Comparison of ENCODE assay signal across 12 cellular contexts in genomic region chr7:135207739-135208416, GRCh38. TPM values are rescaled to one million over a fixed set of nuclear protein-coding genes. Genes with fewer than 3 reads are reported as not detected.
DNase-seq lines count a peak whose midpoint lies in the region; ATAC-seq, FAIRE-seq and TF ChIP-seq lines count a peak whose summit lies in the region.
"Had no signal": no experiment of that assay in that cellular context is flagged by ENCODE, and none has a peak within 500 bp of the region (broad histone marks: within the 10 kb centered on the region; RNA-seq: fewer than 3 reads in every experiment).

No MANE protein-coding gene starts in this region.

- H3K14ac ChIP-seq in H1 (ENCODE audit: insufficient read length): no peak overlapping the region

- peaks cover 0 to 1% of the 10 kb centered on the region in 2 experiments for H4K20me1 ChIP-seq in H1 (replicated peaks in 1 of 2; ENCODE audit: control insufficient read depth in 1 of 2, insufficient read depth in 2 of 2, low read length in 2 of 2)

- H3K36me3 ChIP-seq in H1 (ENCODE audit: control insufficient read depth in 2 of 4, insufficient read depth in 4 of 4, low read length in 3 of 4) (no peaks in the 10 kb centered on the region; a peak in 1 of 8 replicates), breast epithelium (no peaks in the 10 kb centered on the region), brain microvascular endothelial cell (replicated peaks) (no peaks in the 10 kb centered on the region)

- H2AK5ac ChIP-seq in H1 (ENCODE audit: low read depth, low read length): no peak overlapping the region

- POLR2A ChIA-PET in H1 (lab: Charles Lee; ENCODE audit: partially characterized antibody): interaction anchor here (0.6 to 1.3 kb wide), 3 partner anchors 14 to 88 kb away, joined by 3 read pairs; no protein-coding TSS in a partner anchor

- no peak for FAIRE-seq in H1 (lab: Jason Lieb, UNC)
- FAIRE-seq: H54 had no signal

- no peak overlapping the region for H3K4ac ChIP-seq in H1 (replicated peaks; ENCODE audit: insufficient read length, low read depth, low read length)

- H2BK15ac ChIP-seq in H1 (ENCODE audit: low read length): no peak overlapping the region

- H4K8ac ChIP-seq in H1 (ENCODE audit: extremely low read depth, insufficient read depth, low read length): peak overlapping the region; percentile 6; the same call in 1 of the 2 replicates

- H3K4me1 ChIP-seq in H1 (replicated peaks in 1 of 4; ENCODE audit: control insufficient read depth in 3 of 4, insufficient read depth in 4 of 4, low read length in 3 of 4) (no peaks in the 10 kb centered on the region; a peak in 2 of 7 replicates), breast epithelium (no peaks in the 10 kb centered on the region)

- H4K5ac ChIP-seq in H1 (ENCODE audit: insufficient read length, low read depth, low read length): no peak overlapping the region

- CTCF ChIA-PET in H1 (lab: Charles Lee; ENCODE audit: partially characterized antibody): interaction anchor here (0.9 to 1.3 kb wide), 4 partner anchors 9 to 157 kb away, joined by 3 to 5 read pairs (median 3); no protein-coding TSS in a partner anchor

- no peak overlapping the region for H2BK20ac ChIP-seq in H1 (ENCODE audit: low read length)

- H3K79me1 ChIP-seq in H1 (ENCODE audit: low read depth, low read length): no peaks in the 10 kb centered on the region

- H3K9me3 ChIP-seq in H1 (ENCODE audit: insufficient read depth in 2 of 2, low read depth in 1 of 2, low read length in 1 of 2) (no peaks in the 10 kb centered on the region), breast epithelium (no peaks in the 10 kb centered on the region)

- WGBS in H1 (ENCODE audit: extremely low coverage in 1 of 2, insufficient coverage in 1 of 2, insufficient read length in 1 of 2, insufficient replicate concordance in 2 of 2, low coverage in 1 of 2, low lambda C conversion rate in 2 of 2, missing lambda C conversion rate in 1 of 2), 2 experiments: 76% methylated on average over 4 of the region's 4 CpGs; no CpG with 5 or more reads in 1 of the 2 experiments

- no peak overlapping the region for H3K23ac ChIP-seq in H1 (ENCODE audit: insufficient read length)

- no peak overlapping the region for H2BK5ac ChIP-seq in H1 (ENCODE audit: low read depth, low read length)

- TF ChIP-seq POLR2A in GM18505 (IDR thresholded peaks at IDR 0.05; ENCODE audit: borderline replicate concordance, extremely low read depth, insufficient read depth, insufficient read length): peak; percentile 49
- no peak for TF ChIP-seq POLR2A in H1 (IDR thresholded peaks at IDR 0.05; ENCODE audit: control extremely low read depth in 1 of 2, low read depth in 2 of 2, low read length in 2 of 2)
- TF ChIP-seq POLR2A in breast epithelium (IDR thresholded peaks at IDR 0.05): no peak

- H3K27ac ChIP-seq in H1 (ENCODE audit: low read depth, low read length) (no peak overlapping the region), breast epithelium (no peak overlapping the region), brain microvascular endothelial cell (no peak overlapping the region)

- TF ChIP-seq RAD21 in H1 (IDR thresholded peaks at IDR 0.05 in 1 of 2, conservative IDR thresholded peaks at IDR 0.05 in 1 of 2; ENCODE audit: low read depth in 2 of 2, low read length in 2 of 2): no peak

- H4K91ac ChIP-seq in H1 (replicated peaks; ENCODE audit: insufficient read length, low read length): no peak overlapping the region

- no peak for DNase-seq in H1 (ENCODE audit: low read depth in 1 of 2, low spot score in 2 of 2)
- DNase-seq in renal cortical epithelial cell (ENCODE audit: low read depth): peak; percentile 96
- DNase-seq in breast epithelium (ENCODE audit: low spot score in 2 of 2): no peak
- DNase-seq in brain microvascular endothelial cell: no peak
- DNase-seq: activated T-cell treated with anti-CD3 and anti-CD28 coated beads for 4 hours; Kasumi-1; NCI-H226; stimulated activated CD8-positive, alpha-beta memory T cell treated with anti-CD3 and anti-CD28 coated beads, Interleukin-4, amount 100 ng/mL, for 48 hours had no signal

- intact Hi-C loops in breast epithelium (cut with DNase I; ENCODE audit: low total_unique reads): no loop called here

- TF ChIP-seq EP300 in H1 (IDR thresholded peaks at IDR 0.05; ENCODE audit: borderline replicate concordance in 1 of 2, low read depth in 2 of 2, low read length in 2 of 2): no peak

- H3K18ac ChIP-seq in H1 (ENCODE audit: extremely low read depth, low read length): no peak overlapping the region

- TF ChIP-seq CTCF in H1 (IDR thresholded peaks at IDR 0.05; ENCODE audit: control extremely low read depth in 1 of 3, insufficient read depth in 1 of 3, low read depth in 1 of 3, low read length in 3 of 3) (no peak), breast epithelium (IDR thresholded peaks at IDR 0.05) (no peak), brain microvascular endothelial cell (IDR thresholded peaks at IDR 0.05; ENCODE audit: low read depth, low read length, missing control alignments) (no peak)

- no peak overlapping the region for H2AFZ ChIP-seq in H1 (ENCODE audit: low read length)

- ATAC-seq in GM18505 (IDR thresholded peaks at IDR 0.05; ENCODE audit: unreplicated experiment): no peak
- peak; percentile 18 for ATAC-seq in HG02798 (IDR thresholded peaks at IDR 0.05; ENCODE audit: poor library complexity, unreplicated experiment)
- ATAC-seq in HG03159 (IDR thresholded peaks at IDR 0.05; ENCODE audit: unreplicated experiment): no peak

- no peak overlapping the region for H3K4me3 ChIP-seq in H1 (ENCODE audit: extremely low read depth in 1 of 4, insufficient read depth in 2 of 4, low read depth in 3 of 4, low read length in 4 of 4)
- no peak overlapping the region for H3K4me3 ChIP-seq in breast epithelium
- H3K4me3 ChIP-seq in brain microvascular endothelial cell (ENCODE audit: low read depth, low read length): no peak overlapping the region

- H3K56ac ChIP-seq in H1 (replicated peaks; ENCODE audit: insufficient read length, low read depth, low read length): no peak overlapping the region

- in situ Hi-C loops in brain microvascular endothelial cell (cut with HindIII; ENCODE audit: low pct_ligation_motif_present, low sequenced_read_pairs): no loop called here

- no peak overlapping the region for H2BK120ac ChIP-seq in H1 (replicated peaks; ENCODE audit: low read depth, low read length)

- H3K27me3 ChIP-seq in H1 (replicated peaks in 1 of 4; ENCODE audit: control insufficient read depth in 3 of 4, extremely low read depth in 1 of 4, insufficient read depth in 3 of 4, low read length in 3 of 4): peaks cover 0 to 8% (median 3%) of the 10 kb centered on the region in 4 experiments; a peak in 5 of 7 replicates
- H3K27me3 ChIP-seq in breast epithelium: no peaks in the 10 kb centered on the region
- H3K27me3 ChIP-seq in brain microvascular endothelial cell (replicated peaks): no peaks in the 10 kb centered on the region

- H2BK12ac ChIP-seq in H1 (ENCODE audit: low read depth, low read length): no peak overlapping the region

- no peaks in the 10 kb centered on the region for H3K79me2 ChIP-seq in H1 (ENCODE audit: control insufficient read depth in 1 of 2, insufficient read depth in 2 of 2, low read length in 2 of 2)

- H3K9ac ChIP-seq in H1 (replicated peaks in 1 of 4; ENCODE audit: extremely low read depth in 1 of 4, low read depth in 3 of 4, low read length in 3 of 4): no peak overlapping the region

- peaks cover 8% of the 10 kb centered on the region for H3K23me2 ChIP-seq in H1 (ENCODE audit: low read depth, low read length)

- no peak overlapping the region for H3K4me2 ChIP-seq in H1 (ENCODE audit: insufficient read depth in 1 of 2, low read depth in 2 of 2, low read length in 2 of 2)

TF ChIP-seq in H1, 55 proteins besides CTCF, POLR2A, EP300 and RAD21 (continues in another document):
- TF ChIP-seq CBX5 (IDR thresholded peaks at IDR 0.05; ENCODE audit: low read depth, low read length): no peak
- no peak for TF ChIP-seq ATF3 (IDR thresholded peaks at IDR 0.05; ENCODE audit: insufficient read depth, low read depth, low read length)

RNA-seq across cellular contexts. Expression of gene WDR91, which starts 3.4 kb away (rescaled TPM):
- 12.7 and 14.7 TPM in 2 replicates for total RNA-seq in H1 (2021; fragmentation: NEBNext Ultra II Directional; extraction: Animal tissue kit (Norgen Biotek cat#: 25700))
- polyA plus RNA-seq in H1 (2011; rRNA removed): 8.2 and 11.2 TPM in 2 replicates
- 13.0 TPM for polyA plus RNA-seq in H1 (2011; cell fraction: cytosol; rRNA removed)
- 38.4 TPM for polyA plus RNA-seq in H1 (2011; cell fraction: nucleus; rRNA removed)
- polyA plus RNA-seq in H1 (2012, experiment 1 of 2): 4.8 to 9.7 TPM (median 9.0 TPM) in 4 replicates
- 6.7 TPM for polyA plus RNA-seq in H1 (2012, experiment 2 of 2)
- polyA plus RNA-seq in H1 (2013, experiment 1 of 2): 5.7 TPM
- polyA plus RNA-seq in H1 (2013, experiment 2 of 2): 5.6 TPM
- 13.2 and 16.6 TPM in 2 replicates for polyA minus RNA-seq in H1 (2011; rRNA and poly(A)+ RNA removed)
- 6.8 TPM for polyA minus RNA-seq in H1 (2011; cell fraction: cytosol; rRNA and poly(A)+ RNA removed)
- 10.2 TPM for polyA minus RNA-seq in H1 (2011; cell fraction: nucleus; rRNA and poly(A)+ RNA removed)
- total RNA-seq in renal cortical epithelial cell (35.1 and 37.8 TPM in 2 replicates), breast epithelium (10 to 100 TPM; 21.4 to 26.5 (median 23.1) TPM)

RNA-seq across cellular contexts. Expression of gene STRA8, which starts 25.8 kb away (rescaled TPM):
- total RNA-seq in H1 (2021; fragmentation: NEBNext Ultra II Directional; extraction: Animal tissue kit (Norgen Biotek cat#: 25700)): not detected in 2 replicates
- not detected in 2 replicates for polyA plus RNA-seq in H1 (2011; rRNA removed)
- not detected for polyA plus RNA-seq in H1 (2011; cell fraction: cytosol; rRNA removed)
- polyA plus RNA-seq in H1 (2011; cell fraction: nucleus; rRNA removed): not detected
- not detected in 4 replicates for polyA plus RNA-seq in H1 (2012, experiment 1 of 2)
- polyA plus RNA-seq in H1 (2012, experiment 2 of 2): not detected
- polyA plus RNA-seq in H1 (2013, experiment 1 of 2): not detected
- polyA plus RNA-seq in H1 (2013, experiment 2 of 2): not detected
- polyA minus RNA-seq in H1 (2011; rRNA and poly(A)+ RNA removed): not detected in 2 replicates
- polyA minus RNA-seq in H1 (2011; cell fraction: cytosol; rRNA and poly(A)+ RNA removed): not detected
- not detected for polyA minus RNA-seq in H1 (2011; cell fraction: nucleus; rRNA and poly(A)+ RNA removed)
- not detected in 2 replicates for total RNA-seq in renal cortical epithelial cell
- total RNA-seq in breast epithelium: not detected

RNA-seq across cellular contexts. Expression of gene CYREN, which starts 37.4 kb away (rescaled TPM):
- 46.0 and 46.2 TPM in 2 replicates for total RNA-seq in H1 (2021; fragmentation: NEBNext Ultra II Directional; extraction: Animal tissue kit (Norgen Biotek cat#: 25700))
- polyA plus RNA-seq in H1 (2011; rRNA removed): 25.1 and 29.1 TPM in 2 replicates
- polyA plus RNA-seq in H1 (2011; cell fraction: cytosol; rRNA removed): 36.9 TPM
- polyA plus RNA-seq in H1 (2011; cell fraction: nucleus; rRNA removed): 32.3 TPM
- polyA plus RNA-seq in H1 (2012, experiment 1 of 2): 33.1 to 39.0 TPM (median 34.3 TPM) in 4 replicates
- 21.8 TPM for polyA plus RNA-seq in H1 (2012, experiment 2 of 2)
- polyA plus RNA-seq in H1 (2013, experiment 1 of 2): 24.2 TPM
- polyA plus RNA-seq in H1 (2013, experiment 2 of 2): 23.4 TPM
- 52.3 and 54.6 TPM in 2 replicates for polyA minus RNA-seq in H1 (2011; rRNA and poly(A)+ RNA removed)
- 33.2 TPM for polyA minus RNA-seq in H1 (2011; cell fraction: cytosol; rRNA and poly(A)+ RNA removed)
- polyA minus RNA-seq in H1 (2011; cell fraction: nucleus; rRNA and poly(A)+ RNA removed): 61.4 TPM
- total RNA-seq in renal cortical epithelial cell: 75.0 and 126 TPM in 2 replicates
- 10 to 100 TPM; 36.8 to 41.6 (median 41.6) TPM for total RNA-seq in breast epithelium
